10 cellular contexts compared by ENCODE assay signal in genomic region chr22:46042786-46043185, GRCh38.
DNase-seq lines count a peak whose midpoint lies in the region; ATAC-seq and TF ChIP-seq lines count a peak whose summit lies in the region.
"Had no signal": no experiment of that assay in that cellular context is flagged by ENCODE, and none has a peak within 500 bp of the region (broad histone marks: within the 10 kb centered on the region; RNA-seq: fewer than 3 reads in every experiment).

No MANE protein-coding gene starts in this region.

- TF ChIP-seq CTCF in GM23338 (conservative IDR thresholded peaks at IDR 0.05; ENCODE audit: low read depth in 2 of 2), result no peak
- TF ChIP-seq CTCF in MM.1S (IDR thresholded peaks at IDR 0.05; ENCODE audit: low read length), result no peak

- H3K9me3 Mint-ChIP-seq in GM23338, result no peaks in the 10 kb centered on the region
- no peaks in the 10 kb centered on the region for H3K9me3 Mint-ChIP-seq in stimulated activated effector memory CD8-positive, alpha-beta T cell treated with anti-CD3 and anti-CD28 coated beads, Interleukin-12 subunit alpha, Interleukin-12 subunit beta, amount 100 ng/mL, for 72 hours

- no peaks in the 10 kb centered on the region for H4K20me1 ChIP-seq in GM23338 (replicated peaks; ENCODE audit: insufficient read depth)
- H4K20me1 ChIP-seq in MM.1S (ENCODE audit: insufficient read depth, low read length), result no peaks in the 10 kb centered on the region

- H3K27ac ChIP-seq in GM23338 (ENCODE audit: low read depth), result no peak overlapping the region
- H3K27ac ChIP-seq in skin epidermis, result peak overlapping the region in 20 of 21 experiments; percentile 89 to 100 (median 97)
- no peak overlapping the region for H3K27ac ChIP-seq in MM.1S (ENCODE audit: low read length)

- H3K4me1 Mint-ChIP-seq in GM23338, result peaks cover 8% of the 10 kb centered on the region
- H3K4me1 Mint-ChIP-seq in stimulated activated effector memory CD8-positive, alpha-beta T cell treated with anti-CD3 and anti-CD28 coated beads, Interleukin-12 subunit alpha, Interleukin-12 subunit beta, amount 100 ng/mL, for 72 hours, result no peaks in the 10 kb centered on the region

- H3K27ac Mint-ChIP-seq in GM23338, result peak overlapping the region; percentile 56; the same call in 1 of the 2 replicates
- no peak overlapping the region for H3K27ac Mint-ChIP-seq in stimulated activated effector memory CD8-positive, alpha-beta T cell treated with anti-CD3 and anti-CD28 coated beads, Interleukin-12 subunit alpha, Interleukin-12 subunit beta, amount 100 ng/mL, for 72 hours
- H3K27ac Mint-ChIP-seq: activated CD8-positive, alpha-beta T cell treated with anti-CD3 and anti-CD28 coated beads, Interleukin-2, amount 10 ng/mL, durations not matched to agents 7 days and 5 days had no signal

- H3K4me3 Mint-ChIP-seq in GM23338, result no peak overlapping the region
- no peak overlapping the region for H3K4me3 Mint-ChIP-seq in stimulated activated effector memory CD8-positive, alpha-beta T cell treated with anti-CD3 and anti-CD28 coated beads, Interleukin-12 subunit alpha, Interleukin-12 subunit beta, amount 100 ng/mL, for 72 hours

- no peak overlapping the region for H3K4me2 ChIP-seq in GM23338
- no peak overlapping the region for H3K4me2 ChIP-seq in MM.1S (ENCODE audit: low read depth, low read length)

- no peak for DNase-seq in GM23338 (ENCODE audit: low spot score)
- peak; percentile 44 for DNase-seq in SHP77 treated with DMSO at 0.1 percent for 48 hours (lab: John Stamatoyannopoulos, UW)
- DNase-seq in left cardiac atrium, result peak; percentile 9
- DNase-seq in MM.1S, result no peak
- no peak for DNase-seq in stimulated activated naive CD8-positive, alpha-beta T cell treated with anti-CD3 and anti-CD28 coated beads, Interleukin-15, Interleukin-2, amounts not matched to agents 100 U/mL and 50 U/mL, for 24 hours
- DNase-seq in stimulated activated effector memory CD8-positive, alpha-beta T cell treated with anti-CD3 and anti-CD28 coated beads, Interleukin-12 subunit alpha, Interleukin-12 subunit beta, amount 100 ng/mL, for 72 hours (ENCODE audit: low spot score in 2 of 2), result no peak
- DNase-seq: activated CD8-positive, alpha-beta T cell treated with anti-CD3 and anti-CD28 coated beads, Interleukin-2, amount 10 ng/mL, durations not matched to agents 7 days and 5 days; central memory CD4-positive, alpha-beta T cell; NCI-H1436 treated with DMSO at 0.1 percent for 48 hours had no signal

- H3K27me3 ChIP-seq in GM23338 (ENCODE audit: insufficient read depth) (peaks cover 32% of the 10 kb centered on the region), MM.1S (replicated peaks; ENCODE audit: insufficient read depth, low read length) (no peaks in the 10 kb centered on the region)

- no peaks in the 10 kb centered on the region for H3K9me3 ChIP-seq in MM.1S (replicated peaks; ENCODE audit: insufficient read depth, low read length)

- H3K4me3 ChIP-seq in GM23338, result no peak overlapping the region
- peak overlapping the region in 5 of 7 experiments; percentile 1 to 69 (median 40) for H3K4me3 ChIP-seq in skin epidermis
- H3K4me3 ChIP-seq in MM.1S (ENCODE audit: low read length), result no peak overlapping the region

- H3K79me2 ChIP-seq in GM23338 (replicated peaks; ENCODE audit: insufficient read depth), result no peaks in the 10 kb centered on the region
- no peaks in the 10 kb centered on the region for H3K79me2 ChIP-seq in MM.1S (ENCODE audit: low read length)

- no peak for ATAC-seq in GM23338
- ATAC-seq in left cardiac atrium, result no peak
- no peak for ATAC-seq in stimulated activated naive CD8-positive, alpha-beta T cell treated with anti-CD3 and anti-CD28 coated beads, Interleukin-15, Interleukin-2, amounts not matched to agents 100 U/mL and 50 U/mL, for 24 hours
- no peak for ATAC-seq in stimulated activated effector memory CD8-positive, alpha-beta T cell treated with anti-CD3 and anti-CD28 coated beads, Interleukin-12 subunit alpha, Interleukin-12 subunit beta, amount 100 ng/mL, for 72 hours
- ATAC-seq: activated CD8-positive, alpha-beta T cell treated with anti-CD3 and anti-CD28 coated beads, Interleukin-2, amount 10 ng/mL, durations not matched to agents 7 days and 5 days had no signal

- no peaks in the 10 kb centered on the region for H3F3A ChIP-seq in GM23338 (replicated peaks; ENCODE audit: low read depth)
- no peaks in the 10 kb centered on the region for H3F3A ChIP-seq in MM.1S (ENCODE audit: insufficient read depth, low read length)

- no peaks in the 10 kb centered on the region for H3K36me3 Mint-ChIP-seq in GM23338 (ENCODE audit: low read depth)
- H3K36me3 Mint-ChIP-seq in stimulated activated effector memory CD8-positive, alpha-beta T cell treated with anti-CD3 and anti-CD28 coated beads, Interleukin-12 subunit alpha, Interleukin-12 subunit beta, amount 100 ng/mL, for 72 hours, result no peaks in the 10 kb centered on the region

- intact Hi-C loops in left cardiac atrium (cut with DNase I), result no loop called here

- H3K27me3 Mint-ChIP-seq in GM23338 (ENCODE audit: insufficient read depth, low read depth, poor library complexity), result peaks cover 28% of the 10 kb centered on the region

- H3K9ac ChIP-seq in MM.1S (ENCODE audit: low read length), result no peak overlapping the region

- H3K36me3 ChIP-seq in GM23338 (ENCODE audit: insufficient read depth) (no peaks in the 10 kb centered on the region), MM.1S (replicated peaks; ENCODE audit: insufficient read depth, low read length) (no peaks in the 10 kb centered on the region)

- H3K4me1 ChIP-seq in GM23338 (ENCODE audit: insufficient read depth), result peaks cover 10% of the 10 kb centered on the region
- H3K4me1 ChIP-seq in MM.1S (ENCODE audit: low read length), result no peaks in the 10 kb centered on the region

- H3K9me2 ChIP-seq in GM23338 (ENCODE audit: insufficient read depth) (no peaks in the 10 kb centered on the region), MM.1S (replicated peaks; ENCODE audit: insufficient read depth, low read length) (no peaks in the 10 kb centered on the region)

- no peak overlapping the region for H2AFZ ChIP-seq in GM23338
- no peak overlapping the region for H2AFZ ChIP-seq in MM.1S (ENCODE audit: low read length)

TF ChIP-seq in GM23338, 12 proteins besides CTCF, POLR2A, EP300 and RAD21 (continues in another document):
- TF ChIP-seq REST (IDR thresholded peaks at IDR 0.05; ENCODE audit: unreplicated experiment) (no peak), POLR2AphosphoS5 (IDR thresholded peaks at IDR 0.05; ENCODE audit: low read depth) (no peak)

Comparison
In these comparisons a context has a peak if more than half of its experiments do, and no peak if none do; other contexts are left out.
1. DNase-seq: peak in SHP77 treated with DMSO at 0.1 percent for 48 hours (single experiment) and left cardiac atrium (single experiment); none in GM23338 (single experiment), MM.1S (single experiment), stimulated activated naive CD8-positive, alpha-beta T cell treated with anti-CD3 and anti-CD28 coated beads, Interleukin-15, Interleukin-2, amounts not matched to agents 100 U/mL and 50 U/mL, for 24 hours (single experiment) and stimulated activated effector memory CD8-positive, alpha-beta T cell treated with anti-CD3 and anti-CD28 coated beads, Interleukin-12 subunit alpha, Interleukin-12 subunit beta, amount 100 ng/mL, for 72 hours (0 of 2).
2. H3K27ac ChIP-seq: peak in skin epidermis (20 of 21); none in GM23338 (single experiment) and MM.1S (single experiment).
3. H3K4me3 ChIP-seq: peak in skin epidermis (5 of 7); none in GM23338 (single experiment) and MM.1S (single experiment).